ENCODE assay signal across 10 cellular contexts in genomic region chr15:94070341-94071275, GRCh38.
DNase-seq lines count a peak whose midpoint lies in the region; ATAC-seq and TF ChIP-seq lines count a peak whose summit lies in the region.
"Had no signal": no experiment of that assay in that cellular context is flagged by ENCODE, and none has a peak within 500 bp of the region (broad histone marks: within the 10 kb centered on the region; RNA-seq: fewer than 3 reads in every experiment).

No MANE protein-coding gene starts in this region.

- peak overlapping the region; percentile 28 for H3K9ac ChIP-seq in mesenchymal stem cell (ENCODE audit: low read length)

- H3K4me1 ChIP-seq in SJSA1 (replicated peaks): peaks cover 16% of the 10 kb centered on the region
- H3K4me1 ChIP-seq in mesenchymal stem cell (ENCODE audit: control insufficient read depth, insufficient read depth, low read depth, low read length): peaks cover 6% of the 10 kb centered on the region
- H3K4me1 ChIP-seq in PC-9 (replicated peaks; ENCODE audit: insufficient read depth): no peaks in the 10 kb centered on the region

- H3K9me2 ChIP-seq in PC-9 (ENCODE audit: insufficient read depth): no peaks in the 10 kb centered on the region

- ATAC-seq in HG03520 (IDR thresholded peaks at IDR 0.05; ENCODE audit: unreplicated experiment) (peak; percentile 50), GM18517 (IDR thresholded peaks at IDR 0.05; ENCODE audit: unreplicated experiment) (no peak)

- H2AK5ac ChIP-seq in mesenchymal stem cell (ENCODE audit: low read length, severe bottlenecking): no peak overlapping the region

- no peak overlapping the region for H3K23ac ChIP-seq in mesenchymal stem cell (ENCODE audit: low read length in 2 of 2)

- H3K18ac ChIP-seq in mesenchymal stem cell (ENCODE audit: low read depth in 1 of 2, low read length in 2 of 2): peak overlapping the region; percentile 0 to 76

- H2AFZ ChIP-seq in mesenchymal stem cell (ENCODE audit: low read depth, low read length) (no peak overlapping the region), PC-9 (no peak overlapping the region)

- H3K4me2 ChIP-seq in mesenchymal stem cell (ENCODE audit: low read length, poor library complexity, severe bottlenecking): peak overlapping the region; percentile 13
- no peak overlapping the region for H3K4me2 ChIP-seq in PC-9

- CTCF ChIA-PET in PC-9 (lab: Charles Lee): no interaction called here

- intact Hi-C loops in PC-9 (cut with micrococcal nuclease; ENCODE audit: unreplicated experiment): no loop called here

- H2BK5ac ChIP-seq in mesenchymal stem cell (ENCODE audit: low read depth, low read length, poor library complexity, severe bottlenecking): no peak overlapping the region

- peak overlapping the region; percentile 54 for H4K8ac ChIP-seq in mesenchymal stem cell (ENCODE audit: low read length)

- DNase-seq in COLO668 (lab: John Stamatoyannopoulos, UW; ENCODE audit: unreplicated experiment) (peak; percentile 84), SJSA1 (ENCODE audit: low read depth in 1 of 2, low spot score in 2 of 2) (peak; percentile 76 to 90), mesenchymal stem cell (peak; percentile 80), PC-9 (no peak)
- DNase-seq in stimulated activated CD4-positive, alpha-beta T cell treated with anti-CD3 and anti-CD28 coated beads, Interleukin-4, amount 100 ng/mL, for 1 hour: no peak
- DNase-seq in activated CD4-positive, CD25-positive, alpha-beta regulatory T cell (lab: John Stamatoyannopoulos, UW): no peak
- DNase-seq: activated CD4-positive, alpha-beta T cell treated with anti-CD3 and anti-CD28 coated beads, Interleukin-2, amount 10 ng/mL, durations not matched to agents 7 days and 5 days had no signal

- no peak overlapping the region for H3K4me3 ChIP-seq in SJSA1
- H3K4me3 ChIP-seq in mesenchymal stem cell (ENCODE audit: insufficient read depth in 1 of 2, low read depth in 1 of 2, low read length in 2 of 2): peak overlapping the region in 1 of 2 experiments; percentile 31
- no peak overlapping the region for H3K4me3 ChIP-seq in PC-9

- H3K9me3 ChIP-seq in SJSA1 (replicated peaks): no peaks in the 10 kb centered on the region; the same call in 1 of the 2 replicates
- peaks cover 4% of the 10 kb centered on the region for H3K9me3 ChIP-seq in mesenchymal stem cell (ENCODE audit: control insufficient read depth, low read length)
- H3K9me3 ChIP-seq in PC-9 (ENCODE audit: insufficient read depth, low read depth): no peaks in the 10 kb centered on the region
- H3K9me3 ChIP-seq: neutrophil had no signal

- H2BK15ac ChIP-seq in mesenchymal stem cell (ENCODE audit: low read depth, poor library complexity, severe bottlenecking): no peak overlapping the region

- H3K27me3 ChIP-seq in SJSA1 (replicated peaks): no peaks in the 10 kb centered on the region
- H3K27me3 ChIP-seq in mesenchymal stem cell (ENCODE audit: control insufficient read depth in 1 of 2, insufficient read depth in 1 of 2, low read length in 2 of 2): no peaks in the 10 kb centered on the region
- H3K27me3 ChIP-seq in PC-9 (ENCODE audit: insufficient read depth, low read depth): 0 out of 2 replicates have a peak, but pooled peaks cover 3% of the 10 kb centered on the region

- H4K91ac ChIP-seq in mesenchymal stem cell (ENCODE audit: low read length): peak overlapping the region; percentile 2

- H3F3A ChIP-seq in PC-9 (ENCODE audit: insufficient read depth, low read depth): no peaks in the 10 kb centered on the region

- H3K79me2 ChIP-seq in PC-9 (ENCODE audit: low read depth): no peaks in the 10 kb centered on the region

- POLR2A ChIA-PET in PC-9 (lab: Charles Lee; ENCODE audit: unreplicated experiment): no interaction called here

- H3K79me1 ChIP-seq in mesenchymal stem cell (replicated peaks; ENCODE audit: low read length, poor library complexity, severe bottlenecking): no peaks in the 10 kb centered on the region

- BruUV-seq in PC-9 (replicated peaks; lab: Mats Ljungman, UMichigan): no TSS peak

- TF ChIP-seq CTCF in PC-9 (conservative IDR thresholded peaks at IDR 0.05): no peak

- 50% methylated on average over 19 of the region's 19 CpGs for WGBS in mesenchymal stem cell

- no peaks in the 10 kb centered on the region for H3K36me3 ChIP-seq in SJSA1
- H3K36me3 ChIP-seq in mesenchymal stem cell (ENCODE audit: control insufficient read depth in 1 of 2, insufficient read depth in 2 of 2, low read depth in 1 of 2, low read length in 2 of 2): no peaks in the 10 kb centered on the region
- H3K36me3 ChIP-seq in PC-9 (ENCODE audit: low read depth): no peaks in the 10 kb centered on the region
- H3K36me3 ChIP-seq: neutrophil had no signal

- H2BK12ac ChIP-seq in mesenchymal stem cell (ENCODE audit: low read length in 2 of 2): peak overlapping the region in 1 of 2 experiments; percentile 87

- peak overlapping the region; percentile 7 to 45 for H3K4ac ChIP-seq in mesenchymal stem cell (ENCODE audit: low read depth in 1 of 2, low read length in 2 of 2)

- H3K27ac ChIP-seq in SJSA1: peak overlapping the region; percentile 65
- peak overlapping the region; percentile 87 for H3K27ac ChIP-seq in mesenchymal stem cell (ENCODE audit: low read length, poor library complexity, severe bottlenecking)
- H3K27ac ChIP-seq in PC-9: no peak overlapping the region
- H3K27ac ChIP-seq: neutrophil had no signal

- H4K20me1 ChIP-seq in PC-9 (ENCODE audit: insufficient read depth): no peaks in the 10 kb centered on the region

- no peak overlapping the region for H2BK120ac ChIP-seq in mesenchymal stem cell (ENCODE audit: low read depth, low read length)

- H3K14ac ChIP-seq in mesenchymal stem cell (ENCODE audit: low read length in 2 of 2): no peak overlapping the region

Comparison
In these comparisons a context has a peak if more than half of its experiments do, and no peak if none do; other contexts are left out.
1. DNase-seq: peak in COLO668 (single experiment), SJSA1 (2 of 2) and mesenchymal stem cell (single experiment); none in PC-9 (0 of 2), stimulated activated CD4-positive, alpha-beta T cell treated with anti-CD3 and anti-CD28 coated beads, Interleukin-4, amount 100 ng/mL, for 1 hour (single experiment) and activated CD4-positive, CD25-positive, alpha-beta regulatory T cell (0 of 4).